Comparison of ENCODE assay signal across 9 cellular contexts in the genomic region with DNA sequence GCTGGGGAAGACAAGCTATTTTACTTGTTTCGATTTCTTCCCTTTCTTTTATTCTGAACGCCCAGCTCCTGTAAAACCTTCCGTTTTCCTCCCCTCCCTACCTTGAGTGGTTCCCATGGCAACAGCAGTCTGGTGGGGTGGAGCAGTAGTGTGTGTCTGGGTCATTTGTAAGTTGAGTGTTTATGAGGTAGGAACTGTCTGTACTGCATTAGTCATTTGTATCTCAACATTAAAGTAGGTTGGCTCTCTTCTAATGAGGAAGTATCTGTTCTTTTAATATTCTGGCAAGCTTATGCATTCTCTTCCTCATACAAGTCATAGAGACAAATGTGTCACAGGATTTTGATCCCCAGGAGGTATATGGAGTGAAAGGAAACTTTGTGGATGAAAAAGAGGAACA.
DNase-seq lines count a peak whose midpoint lies in the region; ATAC-seq, FAIRE-seq and TF ChIP-seq lines count a peak whose summit lies in the region.
"Had no signal": no experiment of that assay in that cellular context is flagged by ENCODE, and none has a peak within 500 bp of the region (broad histone marks: within the 10 kb centered on the region; RNA-seq: fewer than 3 reads in every experiment).

No MANE protein-coding gene starts in this region.

- no peaks in the 10 kb centered on the region for H3K36me3 ChIP-seq in SU-DHL-6 (ENCODE audit: low read length)
- H3K36me3 ChIP-seq in stomach, result no peaks in the 10 kb centered on the region

- 4 to 15% (median 7%) methylated on average over 3 of the region's 3 CpGs for WGBS in stomach, 5 donors

- H3K4me1 Mint-ChIP-seq in activated naive CD8-positive, alpha-beta T cell treated with anti-CD3 and anti-CD28 coated beads, Interleukin-2, amount 10 ng/mL, durations not matched to agents 7 days and 5 days, result peaks cover 4% of the 10 kb centered on the region
- peaks cover 4% of the 10 kb centered on the region for H3K4me1 Mint-ChIP-seq in activated naive CD8-positive, alpha-beta T cell treated with anti-CD3 and anti-CD28 coated beads for 36 hours
- H3K4me1 Mint-ChIP-seq in HFFc6 (ENCODE audit: low read depth), result no peaks in the 10 kb centered on the region

- H3K4me2 ChIP-seq in SU-DHL-6 (ENCODE audit: low read depth, low read length, poor library complexity, severe bottlenecking), result peak overlapping the region; percentile 54

- H3K4me3 ChIP-seq in SU-DHL-6 (ENCODE audit: insufficient read depth, low read length, poor library complexity, severe bottlenecking) (peak overlapping the region; percentile 24), stomach (no peak overlapping the region)

- H4K20me1 ChIP-seq in SU-DHL-6 (ENCODE audit: low read depth, low read length), result no peaks in the 10 kb centered on the region

- H3K27ac ChIP-seq in SU-DHL-6 (ENCODE audit: low read depth, low read length) (0 out of 2 replicates have a peak overlapping the region, but pooled peaks have one; percentile 3), stomach (peak overlapping the region in 2 of 5 donors; percentile 55 to 73)

- no peak for FAIRE-seq in GM12891 (lab: Jason Lieb, UNC)
- FAIRE-seq: G401.6 had no signal

- no peaks in the 10 kb centered on the region for H3K9me3 ChIP-seq in SU-DHL-6 (ENCODE audit: insufficient read depth, low read length)
- no peaks in the 10 kb centered on the region for H3K9me3 ChIP-seq in stomach

- H3K9me2 ChIP-seq in SU-DHL-6 (replicated peaks; ENCODE audit: insufficient read depth, low read length), result no peaks in the 10 kb centered on the region

- no peak for DNase-seq in activated naive CD8-positive, alpha-beta T cell treated with anti-CD3 and anti-CD28 coated beads, Interleukin-2, amount 10 ng/mL, durations not matched to agents 7 days and 5 days
- no peak for DNase-seq in activated naive CD8-positive, alpha-beta T cell treated with anti-CD3 and anti-CD28 coated beads for 36 hours
- DNase-seq in M059J (ENCODE audit: low read depth) (peak; percentile 29), glomerular visceral epithelial cell (ENCODE audit: extremely low spot score) (peak; percentile 21), stomach (peak; percentile 41), GM12891 (ENCODE audit: insufficient read length, low spot score) (no peak), HFFc6 (no peak)

- intact Hi-C loops in stomach (cut with DNase I; ENCODE audit: low total_unique reads), result no loop called here

- peaks cover 0 to 15% (median 3%) of the 10 kb centered on the region in 4 donors for H3K4me1 ChIP-seq in stomach

- H2AFZ ChIP-seq in SU-DHL-6 (ENCODE audit: low read depth, low read length, severe bottlenecking), result peak overlapping the region; percentile 55

- H3K27me3 ChIP-seq in SU-DHL-6 (ENCODE audit: low read length), result no peaks in the 10 kb centered on the region
- H3K27me3 ChIP-seq in stomach, result no peaks in the 10 kb centered on the region

- no peaks in the 10 kb centered on the region for H3K79me2 ChIP-seq in SU-DHL-6 (ENCODE audit: insufficient read depth, low read length)

- H3F3A ChIP-seq in SU-DHL-6 (ENCODE audit: insufficient read depth), result no peaks in the 10 kb centered on the region

- TF ChIP-seq EP300 in stomach (IDR thresholded peaks at IDR 0.05), result no peak

- TF ChIP-seq CTCF in SU-DHL-6 (IDR thresholded peaks at IDR 0.05; ENCODE audit: insufficient read depth, low read length, poor library complexity, severe bottlenecking), result no peak
- TF ChIP-seq CTCF in stomach (IDR thresholded peaks at IDR 0.05), result no peak
- TF ChIP-seq CTCF in HFFc6 (IDR thresholded peaks at IDR 0.05), result no peak

- TF ChIP-seq POLR2A in stomach (IDR thresholded peaks at IDR 0.05), result no peak
- TF ChIP-seq POLR2A in GM12891 (IDR thresholded peaks at IDR 0.05; ENCODE audit: low read depth, low read length), result no peak

- H3K9me3 Mint-ChIP-seq in activated naive CD8-positive, alpha-beta T cell treated with anti-CD3 and anti-CD28 coated beads, Interleukin-2, amount 10 ng/mL, durations not matched to agents 7 days and 5 days, result peaks cover 2% of the 10 kb centered on the region
- no peaks in the 10 kb centered on the region for H3K9me3 Mint-ChIP-seq in activated naive CD8-positive, alpha-beta T cell treated with anti-CD3 and anti-CD28 coated beads for 36 hours
- H3K9me3 Mint-ChIP-seq in HFFc6, result no peaks in the 10 kb centered on the region

- peak overlapping the region; percentile 60 for H3K4me3 Mint-ChIP-seq in activated naive CD8-positive, alpha-beta T cell treated with anti-CD3 and anti-CD28 coated beads, Interleukin-2, amount 10 ng/mL, durations not matched to agents 7 days and 5 days
- no peak overlapping the region for H3K4me3 Mint-ChIP-seq in activated naive CD8-positive, alpha-beta T cell treated with anti-CD3 and anti-CD28 coated beads for 36 hours
- H3K4me3 Mint-ChIP-seq in HFFc6, result no peak overlapping the region

- POLR2A ChIA-PET in activated naive CD8-positive, alpha-beta T cell treated with anti-CD3 and anti-CD28 coated beads, Interleukin-2, amount 10 ng/mL, durations not matched to agents 7 days and 5 days (lab: Charles Lee), result no interaction called here

- H3K9ac ChIP-seq in SU-DHL-6 (ENCODE audit: low read length), result no peak overlapping the region; the same call in 1 of the 2 replicates

- no peaks in the 10 kb centered on the region for H3K36me3 Mint-ChIP-seq in activated naive CD8-positive, alpha-beta T cell treated with anti-CD3 and anti-CD28 coated beads, Interleukin-2, amount 10 ng/mL, durations not matched to agents 7 days and 5 days
- no peaks in the 10 kb centered on the region for H3K36me3 Mint-ChIP-seq in activated naive CD8-positive, alpha-beta T cell treated with anti-CD3 and anti-CD28 coated beads for 36 hours
- H3K36me3 Mint-ChIP-seq in HFFc6 (ENCODE audit: low read depth), result no peaks in the 10 kb centered on the region

- peak; percentile 66 for ATAC-seq in activated naive CD8-positive, alpha-beta T cell treated with anti-CD3 and anti-CD28 coated beads, Interleukin-2, amount 10 ng/mL, durations not matched to agents 7 days and 5 days (ENCODE audit: low read depth)

- H3K27me3 Mint-ChIP-seq in activated naive CD8-positive, alpha-beta T cell treated with anti-CD3 and anti-CD28 coated beads, Interleukin-2, amount 10 ng/mL, durations not matched to agents 7 days and 5 days, result peaks cover 26% of the 10 kb centered on the region
- H3K27me3 Mint-ChIP-seq in activated naive CD8-positive, alpha-beta T cell treated with anti-CD3 and anti-CD28 coated beads for 36 hours, result peaks cover 20% of the 10 kb centered on the region
- H3K27me3 Mint-ChIP-seq in HFFc6 (ENCODE audit: insufficient read depth), result peaks cover 2% of the 10 kb centered on the region; the same call in 1 of the 2 replicates

- H3K27ac Mint-ChIP-seq in activated naive CD8-positive, alpha-beta T cell treated with anti-CD3 and anti-CD28 coated beads, Interleukin-2, amount 10 ng/mL, durations not matched to agents 7 days and 5 days, result peak overlapping the region; percentile 48
- H3K27ac Mint-ChIP-seq in activated naive CD8-positive, alpha-beta T cell treated with anti-CD3 and anti-CD28 coated beads for 36 hours, result no peak overlapping the region
- no peak overlapping the region for H3K27ac Mint-ChIP-seq in HFFc6

TF ChIP-seq in GM12891, 5 proteins besides CTCF, POLR2A, EP300 and RAD21:
- TF ChIP-seq SPI1 (IDR thresholded peaks at IDR 0.05; ENCODE audit: low read depth, low read length), result no peak
- no peak for TF ChIP-seq PAX5 (IDR thresholded peaks at IDR 0.05; ENCODE audit: insufficient read depth, low read length, severe bottlenecking)
- no peak for TF ChIP-seq TAF1 (IDR thresholded peaks at IDR 0.05; ENCODE audit: low read depth, low read length)
- no peak for TF ChIP-seq POLR2AphosphoS5 (IDR thresholded peaks at IDR 0.05; ENCODE audit: low read depth, low read length)
- TF ChIP-seq POU2F2 (IDR thresholded peaks at IDR 0.05; ENCODE audit: low read depth, low read length), result no peak

Comparison
In these comparisons a context has a peak if more than half of its experiments do, and no peak if none do; other contexts are left out.
1. DNase-seq: peak in M059J (single experiment), glomerular visceral epithelial cell (single experiment) and stomach (single experiment); none in activated naive CD8-positive, alpha-beta T cell treated with anti-CD3 and anti-CD28 coated beads, Interleukin-2, amount 10 ng/mL, durations not matched to agents 7 days and 5 days (single experiment), activated naive CD8-positive, alpha-beta T cell treated with anti-CD3 and anti-CD28 coated beads for 36 hours (single experiment), GM12891 (single experiment) and HFFc6 (single experiment).